In the genomic region with DNA sequence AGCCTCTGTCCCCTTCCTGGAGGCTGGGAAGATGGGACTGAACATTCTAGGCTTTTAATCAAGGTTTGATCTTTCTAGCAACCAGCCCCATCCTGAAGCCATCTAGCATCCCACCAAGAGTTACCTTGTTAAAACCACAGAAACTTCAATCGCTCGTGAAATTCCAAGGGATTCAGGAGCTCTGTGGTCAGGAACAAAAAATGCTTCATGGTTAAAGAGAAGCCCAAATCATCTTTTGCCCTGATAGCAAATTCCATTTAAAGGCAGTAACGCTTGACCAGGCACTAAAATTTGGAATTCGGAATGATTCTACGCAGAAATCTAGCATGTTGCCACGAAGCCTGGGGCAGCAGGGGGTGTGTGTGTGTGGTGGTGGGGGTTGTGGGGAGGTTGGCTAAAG, we compare ENCODE assay signal across 1 cellular context.
TF ChIP-seq lines count a peak whose summit lies in the region.

No MANE protein-coding gene starts in this region.

TF ChIP-seq in K562, 482 proteins besides CTCF, POLR2A, EP300 and RAD21:
- TF ChIP-seq LARP7 (IDR thresholded peaks at IDR 0.05) (no peak), NFE2 (IDR thresholded peaks at IDR 0.05; ENCODE audit: low read depth) (no peak), ZNF830 (CRISPR knock-in tag; IDR thresholded peaks at IDR 0.05) (no peak), ZNF184 (CRISPR knock-in tag; IDR thresholded peaks at IDR 0.05) (no peak), ZNF232 (CRISPR knock-in tag; IDR thresholded peaks at IDR 0.05) (no peak), KLF13 (tag; IDR thresholded peaks at IDR 0.05; ENCODE audit: borderline replicate concordance, low read depth) (no peak), PML (IDR thresholded peaks at IDR 0.05; ENCODE audit: low read length) (no peak), SPI1 (IDR thresholded peaks at IDR 0.05; ENCODE audit: borderline replicate concordance, low read depth, low read length) (no peak), ZNF699 (CRISPR knock-in tag; IDR thresholded peaks at IDR 0.05; ENCODE audit: insufficient replicate concordance) (no peak), ETV5 (CRISPR knock-in tag; IDR thresholded peaks at IDR 0.05; ENCODE audit: low read depth) (no peak)
- TF ChIP-seq, protein P1, sequence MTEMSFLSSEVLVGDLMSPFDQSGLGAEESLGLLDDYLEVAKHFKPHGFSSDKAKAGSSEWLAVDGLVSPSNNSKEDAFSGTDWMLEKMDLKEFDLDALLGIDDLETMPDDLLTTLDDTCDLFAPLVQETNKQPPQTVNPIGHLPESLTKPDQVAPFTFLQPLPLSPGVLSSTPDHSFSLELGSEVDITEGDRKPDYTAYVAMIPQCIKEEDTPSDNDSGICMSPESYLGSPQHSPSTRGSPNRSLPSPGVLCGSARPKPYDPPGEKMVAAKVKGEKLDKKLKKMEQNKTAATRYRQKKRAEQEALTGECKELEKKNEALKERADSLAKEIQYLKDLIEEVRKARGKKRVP (CRISPR knock-in tag; IDR thresholded peaks at IDR 0.05) = no peak
- TF ChIP-seq, protein P2, sequence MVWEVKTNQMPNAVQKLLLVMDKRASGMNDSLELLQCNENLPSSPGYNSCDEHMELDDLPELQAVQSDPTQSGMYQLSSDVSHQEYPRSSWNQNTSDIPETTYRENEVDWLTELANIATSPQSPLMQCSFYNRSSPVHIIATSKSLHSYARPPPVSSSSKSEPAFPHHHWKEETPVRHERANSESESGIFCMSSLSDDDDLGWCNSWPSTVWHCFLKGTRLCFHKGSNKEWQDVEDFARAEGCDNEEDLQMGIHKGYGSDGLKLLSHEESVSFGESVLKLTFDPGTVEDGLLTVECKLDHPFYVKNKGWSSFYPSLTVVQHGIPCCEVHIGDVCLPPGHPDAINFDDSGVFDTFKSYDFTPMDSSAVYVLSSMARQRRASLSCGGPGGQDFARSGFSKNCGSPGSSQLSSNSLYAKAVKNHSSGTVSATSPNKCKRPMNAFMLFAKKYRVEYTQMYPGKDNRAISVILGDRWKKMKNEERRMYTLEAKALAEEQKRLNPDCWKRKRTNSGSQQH (CRISPR knock-in tag; IDR thresholded peaks at IDR 0.05) = no peak
